8 cellular contexts compared by ENCODE assay signal in genomic region chr6:52995079-52995912, GRCh38. TPM values are rescaled to one million over a fixed set of nuclear protein-coding genes. Genes with fewer than 3 reads are reported as not detected.
DNase-seq lines count a peak whose midpoint lies in the region; ATAC-seq lines count a peak whose summit lies in the region.
"Not testable (repeated sequence)": the region's sequence is repeated elsewhere in the genome, so short reads cannot be mapped to it uniquely, and the experiment has no call there.

Gene GSTA4, minus strand, starts transcription at chr6:52995284. Its CDS starts 1,041 bp downstream, at chr6:52994243.

- H3K9me3 Mint-ChIP-seq in CD8-positive, alpha-beta memory T cell; effector memory CD8-positive, alpha-beta T cell: not testable (repeated sequence)

- peak; percentile 94 for ATAC-seq in GM19468 (IDR thresholded peaks at IDR 0.05; ENCODE audit: extremely low read depth, unreplicated experiment)
- peak; percentile 92 for ATAC-seq in effector memory CD8-positive, alpha-beta T cell (replicated peaks)

- not testable (repeated sequence) for H3K36me3 ChIP-seq in CD8-positive, alpha-beta memory T cell (ENCODE audit: insufficient read depth, low read length)

- H3K27ac Mint-ChIP-seq in CD8-positive, alpha-beta memory T cell: peak within 1 kb of the TSS; percentile 96 to 100 (median 99)
- H3K27ac Mint-ChIP-seq in effector memory CD8-positive, alpha-beta T cell: peak within 1 kb of the TSS; percentile 100

- DNase-seq in CD8-positive, alpha-beta memory T cell: peak; percentile 82 to 94 (median 93)
- peak; percentile 98 for DNase-seq in HS-5 (ENCODE audit: low read depth)
- DNase-seq in NK-92 (lab: John Stamatoyannopoulos, UW; ENCODE audit: unreplicated experiment): peak; percentile 26
- peak; percentile 71 to 79 for DNase-seq in activated CD8-positive, alpha-beta memory T cell treated with anti-CD3 and anti-CD28 coated beads for 4 hours (ENCODE audit: low read depth in 2 of 2)
- peak; percentile 84 to 90 (median 88) for DNase-seq in effector memory CD8-positive, alpha-beta T cell
- peak; percentile 99 for DNase-seq in medulla oblongata (ENCODE audit: extremely low spot score)
- DNase-seq in stimulated activated CD8-positive, alpha-beta memory T cell treated with anti-CD3 and anti-CD28 coated beads, Interleukin-12 subunit alpha, Interleukin-12 subunit beta, amount 100 ng/mL, for 1 hour (ENCODE audit: low read depth): peak; percentile 80

- H3K27me3 Mint-ChIP-seq in CD8-positive, alpha-beta memory T cell: peaks cover 8 to 13% of the 10 kb centered on the region in 2 donors
- H3K27me3 Mint-ChIP-seq in effector memory CD8-positive, alpha-beta T cell: not testable (repeated sequence)

- H3K36me3 Mint-ChIP-seq in CD8-positive, alpha-beta memory T cell: not testable (repeated sequence)
- peaks cover 27% of the 10 kb centered on the region for H3K36me3 Mint-ChIP-seq in effector memory CD8-positive, alpha-beta T cell (ENCODE audit: insufficient read depth)

- POLR2A ChIA-PET in CD8-positive, alpha-beta memory T cell (lab: Charles Lee): interaction anchor here (0.6 to 2.2 kb wide), 3 partner anchors 11 to 320 kb away, joined by 3 to 13 read pairs (median 6); partner anchors contain the start of gene FBXO9

- H3K4me3 Mint-ChIP-seq in CD8-positive, alpha-beta memory T cell: peak within 1 kb of the TSS; percentile 88 to 96 (median 91)
- peak within 1 kb of the TSS; percentile 81 to 90 for H3K4me3 Mint-ChIP-seq in effector memory CD8-positive, alpha-beta T cell

- peak within 1 kb of the TSS; percentile 79 for H3K4me3 ChIP-seq in CD8-positive, alpha-beta memory T cell (ENCODE audit: low read length)

- CTCF ChIA-PET in CD8-positive, alpha-beta memory T cell (lab: Charles Lee): interaction anchor here (0.8 to 2.8 kb wide), 9 partner anchors 10 to 710 kb away, joined by 3 to 32 read pairs (median 4); partner anchors contain the start of genes FBXO9, GCLC and MCM3

- H3K4me1 ChIP-seq in CD8-positive, alpha-beta memory T cell (ENCODE audit: insufficient read depth, low read length): not testable (repeated sequence)

- peak within 1 kb of the TSS; percentile 92 for H3K27ac ChIP-seq in CD8-positive, alpha-beta memory T cell (ENCODE audit: low read depth, low read length)

- peaks cover 18 to 34% (median 27%) of the 10 kb centered on the region in 3 donors for H3K4me1 Mint-ChIP-seq in CD8-positive, alpha-beta memory T cell
- H3K4me1 Mint-ChIP-seq in effector memory CD8-positive, alpha-beta T cell (ENCODE audit: low read depth in 2 of 2): peaks cover 25 to 27% of the 10 kb centered on the region in 2 donors

- not testable (repeated sequence) for H3K9me3 ChIP-seq in CD8-positive, alpha-beta memory T cell (ENCODE audit: low read length)

- H3K27me3 ChIP-seq in CD8-positive, alpha-beta memory T cell (ENCODE audit: insufficient read depth, low read length, poor library complexity, severe bottlenecking): not testable (repeated sequence)

RNA-seq across cellular contexts. Expression of gene GSTA4, which starts in this region (rescaled TPM):
- 1 to 10 TPM; 4.9 TPM for total RNA-seq in CD8-positive, alpha-beta memory T cell
- 4.6 TPM for polyA plus RNA-seq in CD8-positive, alpha-beta memory T cell

Comparison
In these comparisons a context has a peak if more than half of its experiments do, and no peak if none do; other contexts are left out.
1. Peak in every context shown above with its lines: DNase-seq, ATAC-seq, H3K4me3 ChIP-seq and H3K27ac ChIP-seq.
2. DNase-seq: peak in every context shown above with its lines; median percentile 99 in medulla oblongata; 98 in HS-5; 93 in CD8-positive, alpha-beta memory T cell; 88 in effector memory CD8-positive, alpha-beta T cell; 80 in stimulated activated CD8-positive, alpha-beta memory T cell treated with anti-CD3 and anti-CD28 coated beads, Interleukin-12 subunit alpha, Interleukin-12 subunit beta, amount 100 ng/mL, for 1 hour; 75 in activated CD8-positive, alpha-beta memory T cell treated with anti-CD3 and anti-CD28 coated beads for 4 hours; 26 in NK-92.